In the genomic region with DNA sequence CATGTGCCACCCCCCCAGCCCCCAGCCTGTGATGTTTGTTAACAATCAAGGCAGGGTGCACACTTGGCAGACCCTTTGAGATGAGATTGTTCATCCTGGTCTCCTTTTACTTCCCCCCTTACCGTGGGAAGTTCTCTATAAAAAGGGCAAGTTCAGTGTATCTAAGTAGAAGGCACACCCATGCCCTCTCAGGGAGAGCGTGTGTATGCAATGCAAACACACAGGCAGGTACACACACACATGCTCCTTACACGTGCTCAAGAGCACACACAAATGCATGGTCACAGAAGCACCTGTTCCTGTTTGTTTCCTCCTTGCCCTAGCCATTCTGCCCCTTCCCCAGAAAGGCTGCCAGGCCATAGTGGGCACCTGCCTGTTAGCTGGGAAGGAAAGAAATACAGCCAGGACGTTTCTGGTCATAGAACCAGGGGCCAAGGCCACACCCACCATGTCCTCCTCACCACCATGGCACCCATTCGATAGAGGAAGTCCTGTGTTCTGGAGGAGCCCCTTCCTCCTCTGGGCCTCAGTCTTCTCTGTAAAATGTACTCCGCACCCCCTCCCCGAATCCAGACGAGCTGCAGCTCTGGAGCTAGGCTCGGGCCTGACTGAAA, we compare ENCODE assay signal across 15 cellular contexts. TPM values are rescaled to one million over a fixed set of nuclear protein-coding genes. Genes with fewer than 3 reads are reported as not detected.
DNase-seq lines count a peak whose midpoint lies in the region; ATAC-seq and TF ChIP-seq lines count a peak whose summit lies in the region.
"Had no signal": no experiment of that assay in that cellular context is flagged by ENCODE, and none has a peak within 500 bp of the region (broad histone marks: within the 10 kb centered on the region; RNA-seq: fewer than 3 reads in every experiment).

No MANE protein-coding gene starts in this region.

- no peak overlapping the region for H2AFZ ChIP-seq in ACC112 (ENCODE audit: low read length, unreplicated experiment)

- peaks cover 78% of the 10 kb centered on the region for H3K79me2 ChIP-seq in ACC112 (ENCODE audit: control insufficient read depth, insufficient read depth, low read length, unreplicated experiment)

- ATAC-seq in left ventricle myocardium superior (no peak), psoas muscle (no peak), GM19023 (IDR thresholded peaks at IDR 0.05; ENCODE audit: unreplicated experiment) (no peak)
- ATAC-seq: activated T-cell treated with anti-CD3 and anti-CD28 coated beads, Interleukin-2, amount 50 U/mL, for 4 hours had no signal

- H3K4me3 ChIP-seq in ACC112 (ENCODE audit: low read depth, low read length) (peak overlapping the region; percentile 96), psoas muscle (peak overlapping the region; percentile 87)
- H3K4me3 ChIP-seq: cardiac muscle cell had no signal

- TF ChIP-seq CTCF in psoas muscle (IDR thresholded peaks at IDR 0.05) (no peak), RWPE1 (conservative IDR thresholded peaks at IDR 0.05; ENCODE audit: low read depth) (no peak)

- POLR2A ChIA-PET in RWPE1 (lab: Yijun Ruan, JAX; ENCODE audit: low non-redundant PET): no interaction called here

- no peaks in the 10 kb centered on the region for H3K36me3 ChIP-seq in ACC112 (ENCODE audit: insufficient read depth, low read length)
- H3K36me3 ChIP-seq in psoas muscle (ENCODE audit: insufficient read depth in 1 of 2, low read depth in 1 of 2): peaks cover 0 to 16% of the 10 kb centered on the region in 2 donors
- H3K36me3 ChIP-seq: cardiac muscle cell had no signal

- WGBS in psoas muscle, 3 donors: 62 to 71% (median 65%) methylated on average over 9 of the region's 9 CpGs

- no peaks in the 10 kb centered on the region for H3K9me3 ChIP-seq in psoas muscle

- CTCF ChIA-PET in RWPE1 (lab: Yijun Ruan, JAX): interaction anchor here (0.6 to 0.7 kb wide), 2 partner anchors 93 to 442 kb away, joined by 3 to 4 read pairs; no protein-coding TSS in a partner anchor

- H3K27me3 ChIP-seq in ACC112 (ENCODE audit: insufficient read depth, low read length): no peaks in the 10 kb centered on the region
- H3K27me3 ChIP-seq in psoas muscle (ENCODE audit: insufficient read depth in 3 of 3, low read length in 2 of 3): no peaks in the 10 kb centered on the region

- H3K4me1 ChIP-seq in ACC112 (ENCODE audit: control insufficient read depth, insufficient read depth, low read length, unreplicated experiment) (peaks cover 39% of the 10 kb centered on the region), psoas muscle (peaks cover 45% of the 10 kb centered on the region)

- intact Hi-C loops in left ventricle myocardium superior (cut with micrococcal nuclease): no loop called here
- intact Hi-C loops in psoas muscle (cut with DNase I): no loop called here

- H3K27ac ChIP-seq in ACC112 (ENCODE audit: low read depth, low read length) (no peak overlapping the region), psoas muscle (peak overlapping the region; percentile 23), RWPE1 (no peak overlapping the region)
- H3K27ac ChIP-seq: cardiac muscle cell, HL-60 had no signal

- peak; percentile 81 for DNase-seq in NCI-H748 (lab: John Stamatoyannopoulos, UW; ENCODE audit: unreplicated experiment)
- DNase-seq in left ventricle myocardium superior: peak; percentile 22
- peak in 1 of 2 donors; percentile 18 for DNase-seq in psoas muscle
- DNase-seq in HT-29 (ENCODE audit: low spot score): no peak
- no peak for DNase-seq in amygdala (lab: John Stamatoyannopoulos, UW)
- DNase-seq in RWPE1 (ENCODE audit: low spot score): no peak
- DNase-seq: activated CD4-positive, CD25-positive, alpha-beta regulatory T cell treated with anti-CD3 and anti-CD28 coated beads, Interleukin-2, amount 50 U/mL, for 72 hours; activated T-cell treated with anti-CD3 and anti-CD28 coated beads, Interleukin-2, amount 50 U/mL, for 4 hours; GDM1; MV-4-11 had no signal

RNA-seq across cellular contexts. Expression of gene ATOH8, which starts 3.1 kb away (rescaled TPM):
- 29.6 TPM for total RNA-seq in left ventricle myocardium superior
- total RNA-seq in psoas muscle: 10 to 100 TPM; 22.0 to 82.1 (median 57.3) TPM
- polyA plus RNA-seq in psoas muscle: 10 to 100 TPM; 48.7 to 77.2 (median 59.4) TPM
- 1.0 and 2.3 TPM in 2 replicates for total RNA-seq in HT-29 (2014; rRNA removed; shearing (Covaris generic))
- total RNA-seq: activated T-cell treated with anti-CD3 and anti-CD28 coated beads, Interleukin-2, amount 50 U/mL, for 4 hours had no signal
- polyA plus RNA-seq: keratinocyte had no signal

Comparison
In these comparisons a context has a peak if more than half of its experiments do, and no peak if none do; other contexts are left out.
1. DNase-seq: peak in NCI-H748 (single experiment) and left ventricle myocardium superior (single experiment); none in HT-29 (single experiment), amygdala (0 of 56) and RWPE1 (single experiment).